ENCODE assay signal across 14 cellular contexts in the genomic region with DNA sequence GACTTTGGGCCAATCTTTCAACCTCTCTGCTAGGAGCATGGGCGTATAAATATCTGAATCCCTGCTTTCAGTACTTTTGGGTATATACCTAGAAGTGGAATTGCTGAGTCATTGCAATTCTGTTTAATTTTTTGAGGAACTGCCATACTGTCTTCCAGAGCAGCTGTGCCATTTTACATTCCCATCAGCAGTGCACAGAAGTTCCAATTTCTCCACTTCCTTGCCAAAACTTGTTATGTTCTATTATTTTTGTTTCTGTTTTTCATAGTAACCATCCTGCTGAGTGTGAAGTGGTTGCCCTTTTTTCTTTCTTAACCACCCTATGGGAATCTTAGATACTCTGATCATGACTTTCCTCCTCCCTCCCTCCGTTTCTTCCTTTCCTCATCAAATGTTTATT. TPM values are rescaled to one million over a fixed set of nuclear protein-coding genes. Genes with fewer than 3 reads are reported as not detected.
DNase-seq lines count a peak whose midpoint lies in the region; ATAC-seq and TF ChIP-seq lines count a peak whose summit lies in the region.
"Had no signal": no experiment of that assay in that cellular context is flagged by ENCODE, and none has a peak within 500 bp of the region (broad histone marks: within the 10 kb centered on the region; RNA-seq: fewer than 3 reads in every experiment).

No MANE protein-coding gene starts in this region.

- TF ChIP-seq POLR2A in NB4 (IDR thresholded peaks at IDR 0.05; ENCODE audit: extremely low read depth, insufficient read length), result no peak

- TF ChIP-seq CTCF in NB4 (IDR thresholded peaks at IDR 0.05; ENCODE audit: low read depth, low read length) (no peak), mucosa of descending colon (IDR thresholded peaks at IDR 0.05) (no peak), upper lobe of right lung (IDR thresholded peaks at IDR 0.05) (no peak), foreskin keratinocyte (conservative IDR thresholded peaks at IDR 0.05) (no peak)

- peaks cover 17% of the 10 kb centered on the region for H3K4me1 Mint-ChIP-seq in activated CD4-positive, alpha-beta memory T cell treated with anti-CD3 and anti-CD28 coated beads for 36 hours (ENCODE audit: low read depth)

- ATAC-seq in mucosa of descending colon, result peak; percentile 41
- no peak for ATAC-seq in upper lobe of right lung
- ATAC-seq in foreskin keratinocyte, result no peak
- no peak for ATAC-seq in GM19463 (IDR thresholded peaks at IDR 0.05; ENCODE audit: unreplicated experiment)
- ATAC-seq: HCT116; PC-3; stimulated activated naive B cell treated with anti-CD40 and anti-IgM and Interleukin-4, amounts not matched to agents 10 μg/mL and 1 μg/mL and 100 μg/mL, for 72 hours had no signal

- CTCF ChIA-PET in activated CD4-positive, alpha-beta memory T cell treated with anti-CD3 and anti-CD28 coated beads for 36 hours (lab: Charles Lee), result interaction anchor here (2.1 kb wide), 1 partner anchor 8 kb away, joined by 6 read pairs; no protein-coding TSS in a partner anchor

- H3K36me3 ChIP-seq in mucosa of descending colon (ENCODE audit: low read depth) (no peaks in the 10 kb centered on the region), upper lobe of right lung (no peaks in the 10 kb centered on the region)
- H3K36me3 ChIP-seq: MG63 had no signal

- H3K4me1 ChIP-seq in mucosa of descending colon (ENCODE audit: low read depth) (peaks cover 6% of the 10 kb centered on the region), upper lobe of right lung (peaks cover 18% of the 10 kb centered on the region), foreskin keratinocyte (no peaks in the 10 kb centered on the region)

- H3K27me3 ChIP-seq in upper lobe of right lung, result no peaks in the 10 kb centered on the region
- H3K27me3 ChIP-seq in foreskin keratinocyte, result no peaks in the 10 kb centered on the region
- H3K27me3 ChIP-seq: MG63 had no signal

- POLR2A ChIA-PET in activated CD4-positive, alpha-beta memory T cell treated with anti-CD3 and anti-CD28 coated beads for 36 hours (lab: Charles Lee), result no interaction called here

- no peak overlapping the region for H3K4me3 Mint-ChIP-seq in activated CD4-positive, alpha-beta memory T cell treated with anti-CD3 and anti-CD28 coated beads for 36 hours
- H3K4me3 Mint-ChIP-seq: stimulated activated naive B cell treated with anti-CD40 and anti-IgM and Interleukin-4, amounts not matched to agents 10 μg/mL and 1 μg/mL and 100 μg/mL, for 72 hours; T-helper 1 cell treated with Interleukin-12 subunit alpha and Interleukin-12 subunit beta and Interleukin-4 antibody, amounts not matched to agents 30 μg/mL and 1 μg/mL, for 36 hours had no signal

- intact Hi-C loops in mucosa of descending colon (cut with DNase I, micrococcal nuclease), result no loop called here
- intact Hi-C loops in upper lobe of right lung (cut with DNase I), result no loop called here
- intact Hi-C loops in activated CD4-positive, alpha-beta memory T cell treated with anti-CD3 and anti-CD28 coated beads for 36 hours (cut with micrococcal nuclease), result no loop called here

- peaks cover 4% of the 10 kb centered on the region for H3K9me3 Mint-ChIP-seq in activated CD4-positive, alpha-beta memory T cell treated with anti-CD3 and anti-CD28 coated beads for 36 hours
- H3K9me3 Mint-ChIP-seq: T-helper 1 cell treated with Interleukin-12 subunit alpha and Interleukin-12 subunit beta and Interleukin-4 antibody, amounts not matched to agents 30 μg/mL and 1 μg/mL, for 36 hours had no signal

- H3K9me3 ChIP-seq in mucosa of descending colon, result no peaks in the 10 kb centered on the region
- no peaks in the 10 kb centered on the region for H3K9me3 ChIP-seq in upper lobe of right lung

- H3K4me3 ChIP-seq in NB4 (ENCODE audit: low read depth, low read length), result no peak overlapping the region
- H3K4me3 ChIP-seq in mucosa of descending colon, result no peak overlapping the region
- H3K4me3 ChIP-seq in upper lobe of right lung, result no peak overlapping the region
- H3K4me3 ChIP-seq: MG63 had no signal

- peaks cover 9% of the 10 kb centered on the region for H3K36me3 Mint-ChIP-seq in activated CD4-positive, alpha-beta memory T cell treated with anti-CD3 and anti-CD28 coated beads for 36 hours

- H3K27me3 Mint-ChIP-seq in activated CD4-positive, alpha-beta memory T cell treated with anti-CD3 and anti-CD28 coated beads for 36 hours, result no peaks in the 10 kb centered on the region
- H3K27me3 Mint-ChIP-seq: stimulated activated naive B cell treated with anti-CD40 and anti-IgM and Interleukin-4, amounts not matched to agents 10 μg/mL and 1 μg/mL and 100 μg/mL, for 72 hours had no signal

- H3K27ac Mint-ChIP-seq in activated CD4-positive, alpha-beta memory T cell treated with anti-CD3 and anti-CD28 coated beads for 36 hours, result no peak overlapping the region
- H3K27ac Mint-ChIP-seq: stimulated activated naive B cell treated with anti-CD40 and anti-IgM and Interleukin-4, amounts not matched to agents 10 μg/mL and 1 μg/mL and 100 μg/mL, for 72 hours; T-helper 1 cell treated with Interleukin-12 subunit alpha and Interleukin-12 subunit beta and Interleukin-4 antibody, amounts not matched to agents 30 μg/mL and 1 μg/mL, for 36 hours had no signal

- H3K27ac ChIP-seq in upper lobe of right lung (peak overlapping the region; percentile 63), foreskin keratinocyte (no peak overlapping the region)

- DNase-seq in NB4 (ENCODE audit: low read depth) (peak; percentile 42), dermis blood vessel endothelial cell (peak; percentile 12), mucosa of descending colon (no peak), upper lobe of right lung (no peak), foreskin keratinocyte (no peak)
- no peak for DNase-seq in activated CD4-positive, alpha-beta memory T cell treated with anti-CD3 and anti-CD28 coated beads for 36 hours
- DNase-seq: activated CD4-positive, alpha-beta T cell treated with anti-CD3 and anti-CD28 coated beads, Interleukin-2, amount 50 U/mL, for 1 hour; MG63; PC-3; stimulated activated CD4-positive, alpha-beta T cell treated with anti-CD3 and anti-CD28 coated beads, Interleukin-2, amount 100 ng/mL, for 48 hours; stimulated activated naive B cell treated with anti-CD40 and anti-IgM and Interleukin-4, amounts not matched to agents 10 μg/mL and 1 μg/mL and 100 μg/mL, for 72 hours had no signal

RNA-seq across cellular contexts. Expression of gene CCIN, which starts 11.1 kb away (rescaled TPM):
- under 0.01 and 0.19 TPM in 2 replicates for total RNA-seq in dermis blood vessel endothelial cell
- under 1 TPM in 1 of 3 donors, not detected in 2; 0.25 TPM for total RNA-seq in mucosa of descending colon
- total RNA-seq in upper lobe of right lung, result not detected
- 0.14 TPM in 1 of 2 replicates, not detected in the other for total RNA-seq in foreskin keratinocyte
- 0.12 TPM in 1 of 2 replicates, not detected in the other for polyA plus RNA-seq in foreskin keratinocyte
- total RNA-seq in activated CD4-positive, alpha-beta memory T cell treated with anti-CD3 and anti-CD28 coated beads for 36 hours, result not detected

RNA-seq across cellular contexts. Expression of gene GLIPR2, which starts 21.6 kb away (rescaled TPM):
- total RNA-seq in dermis blood vessel endothelial cell (32.4 and 45.6 TPM in 2 replicates), mucosa of descending colon (10 to 100 TPM; 28.1 to 58.4 (median 37.5) TPM), upper lobe of right lung (64.9 TPM), foreskin keratinocyte (2.4 and 4.2 TPM in 2 replicates)
- polyA plus RNA-seq in foreskin keratinocyte, result 2.9 and 5.0 TPM in 2 replicates
- total RNA-seq in activated CD4-positive, alpha-beta memory T cell treated with anti-CD3 and anti-CD28 coated beads for 36 hours, result 10 to 100 TPM; 24.7 to 25.8 TPM

RNA-seq across cellular contexts. Expression of gene CLTA, which starts 32.6 kb away (rescaled TPM):
- total RNA-seq in dermis blood vessel endothelial cell (338 and 359 TPM in 2 replicates), mucosa of descending colon (100 to 1,000 TPM; 165 to 206 (median 174) TPM), upper lobe of right lung (163 TPM), foreskin keratinocyte (249 and 260 TPM in 2 replicates)
- 307 and 311 TPM in 2 replicates for polyA plus RNA-seq in foreskin keratinocyte
- total RNA-seq in activated CD4-positive, alpha-beta memory T cell treated with anti-CD3 and anti-CD28 coated beads for 36 hours, result 100 to 1,000 TPM; 139 to 144 TPM

Comparison
In these comparisons a context has a peak if more than half of its experiments do, and no peak if none do; other contexts are left out.
1. DNase-seq: peak in NB4 (single experiment) and dermis blood vessel endothelial cell (single experiment); none in mucosa of descending colon (0 of 3), upper lobe of right lung (single experiment), foreskin keratinocyte (0 of 2) and activated CD4-positive, alpha-beta memory T cell treated with anti-CD3 and anti-CD28 coated beads for 36 hours (single experiment).